34 cellular contexts compared by ENCODE assay signal in the genomic region with DNA sequence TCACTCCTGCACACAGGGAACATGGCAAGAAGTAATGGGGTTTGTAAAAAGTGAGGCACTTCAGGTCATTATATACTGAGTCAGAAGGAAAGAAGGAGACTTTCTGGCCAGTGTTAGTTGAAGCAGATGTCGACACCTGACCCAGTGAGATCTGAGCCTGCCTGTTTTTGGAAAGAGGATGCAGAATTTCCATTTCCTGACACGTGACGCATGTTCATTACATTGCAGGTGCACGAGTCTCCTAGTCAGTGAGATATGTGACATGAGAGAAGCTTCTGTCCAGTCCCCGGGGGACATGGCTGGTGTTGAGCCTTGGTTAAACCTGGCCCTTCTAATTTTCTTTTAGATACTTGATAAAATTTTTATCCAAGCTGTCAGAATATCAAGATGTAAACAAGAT.
"Had no signal": no experiment of that assay in that cellular context is flagged by ENCODE, and none has a peak within 500 bp of the region (broad histone marks: within the 10 kb centered on the region; RNA-seq: fewer than 3 reads in every experiment).

No MANE protein-coding gene starts in this region.

- H3K27ac Mint-ChIP-seq: activated B cell treated with CpG ODN at 0.5 μM for 24 hours; activated CD4-positive, alpha-beta memory T cell treated with anti-CD3 and anti-CD28 coated beads for 36 hours; activated CD4-positive, alpha-beta T cell treated with anti-CD3 and anti-CD28 coated beads, Interleukin-2, amount 10 ng/mL, durations not matched to agents 24 days and 14 days; activated CD8-positive, alpha-beta memory T cell treated with anti-CD3 and anti-CD28 coated beads, Interleukin-2, amount 10 ng/mL, durations not matched to agents 7 days and 5 days; activated CD8-positive, alpha-beta T cell treated with anti-CD3 and anti-CD28 coated beads, Interleukin-2, amount 10 ng/mL, durations not matched to agents 7 days and 5 days; activated naive CD4-positive, alpha-beta T cell treated with anti-CD3 and anti-CD28 coated beads for 36 hours; activated naive CD4-positive, alpha-beta T cell treated with anti-CD3 and anti-CD28 coated beads, Interleukin-2, amount 50 U/mL, for 24 hours; activated naive CD8-positive, alpha-beta T cell treated with anti-CD3 and anti-CD28 coated beads for 36 hours; activated T-helper 1 cell treated with anti-CD3 and anti-CD28 coated beads, Interleukin-12 subunit alpha, Interleukin-12 subunit beta, Interleukin-2, Interleukin-4 antibody, amounts not matched to agents 30 ng/mL and 10 ng/mL and 1 ng/mL, durations not matched to agents 14 hours and 24 hours and 36 hours; activated T-helper 2 cell treated with anti-CD3 and anti-CD28 coated beads, Interferon-gamma antibody, Interleukin-2, Interleukin-4, amounts not matched to agents 10 μg/mL and 5 μg/mL and 100 μg/mL, durations not matched to agents 14 hours and 24 hours and 36 hours; effector memory CD8-positive, alpha-beta T cell; T-helper 17 cell; T-helper 2 cell treated with Interferon-gamma antibody and Interleukin-4, amounts not matched to agents 5 μg/mL and 100 μg/mL, for 36 hours had no signal

- H3K4me3 Mint-ChIP-seq: activated B cell treated with CpG ODN at 0.5 μM for 24 hours; activated CD4-positive, alpha-beta memory T cell treated with anti-CD3 and anti-CD28 coated beads for 36 hours; activated CD4-positive, alpha-beta T cell treated with anti-CD3 and anti-CD28 coated beads, Interleukin-2, amount 10 ng/mL, durations not matched to agents 24 days and 14 days; activated CD8-positive, alpha-beta memory T cell treated with anti-CD3 and anti-CD28 coated beads, Interleukin-2, amount 10 ng/mL, durations not matched to agents 7 days and 5 days; activated CD8-positive, alpha-beta T cell treated with anti-CD3 and anti-CD28 coated beads, Interleukin-2, amount 10 ng/mL, durations not matched to agents 7 days and 5 days; activated naive CD4-positive, alpha-beta T cell treated with anti-CD3 and anti-CD28 coated beads for 36 hours; activated naive CD4-positive, alpha-beta T cell treated with anti-CD3 and anti-CD28 coated beads, Interleukin-2, amount 50 U/mL, for 24 hours; activated naive CD8-positive, alpha-beta T cell treated with anti-CD3 and anti-CD28 coated beads for 36 hours; activated T-helper 1 cell treated with anti-CD3 and anti-CD28 coated beads, Interleukin-12 subunit alpha, Interleukin-12 subunit beta, Interleukin-2, Interleukin-4 antibody, amounts not matched to agents 30 ng/mL and 10 ng/mL and 1 ng/mL, durations not matched to agents 14 hours and 24 hours and 36 hours; brain; central memory CD8-positive, alpha-beta T cell; effector memory CD8-positive, alpha-beta T cell; T-helper 17 cell; T-helper 2 cell treated with Interferon-gamma antibody and Interleukin-4, amounts not matched to agents 5 μg/mL and 100 μg/mL, for 36 hours had no signal

- H3K4me1 Mint-ChIP-seq: activated B cell treated with CpG ODN at 0.5 μM for 24 hours; activated CD4-positive, alpha-beta T cell treated with anti-CD3 and anti-CD28 coated beads, Interleukin-2, amount 10 ng/mL, durations not matched to agents 24 days and 14 days; activated CD8-positive, alpha-beta memory T cell treated with anti-CD3 and anti-CD28 coated beads, Interleukin-2, amount 10 ng/mL, durations not matched to agents 7 days and 5 days; activated naive CD4-positive, alpha-beta T cell treated with anti-CD3 and anti-CD28 coated beads, Interleukin-2, amount 50 U/mL, for 24 hours; activated naive CD8-positive, alpha-beta T cell treated with anti-CD3 and anti-CD28 coated beads for 36 hours; brain; central memory CD8-positive, alpha-beta T cell; T-helper 17 cell had no signal

- DNase-seq: activated B cell treated with CpG ODN at 0.5 μM for 24 hours; activated CD4-positive, alpha-beta memory T cell treated with anti-CD3 and anti-CD28 coated beads for 36 hours; activated CD4-positive, alpha-beta T cell treated with anti-CD3 and anti-CD28 coated beads, Interleukin-2, amount 10 ng/mL, durations not matched to agents 24 days and 14 days; activated CD8-positive, alpha-beta memory T cell treated with anti-CD3 and anti-CD28 coated beads, Interleukin-2, amount 10 ng/mL, durations not matched to agents 7 days and 5 days; activated CD8-positive, alpha-beta memory T cell treated with anti-CD3 and anti-CD28 coated beads, Interleukin-2, amount 50 U/mL, for 4 hours; activated CD8-positive, alpha-beta T cell treated with anti-CD3 and anti-CD28 coated beads, Interleukin-2, amount 10 ng/mL, durations not matched to agents 7 days and 5 days; activated effector memory CD4-positive, alpha-beta T cell treated with anti-CD3 and anti-CD28 coated beads, Interleukin-2, amount 50 U/mL, for 16 hours; activated naive CD4-positive, alpha-beta T cell treated with anti-CD3 and anti-CD28 coated beads for 36 hours; activated naive CD8-positive, alpha-beta T cell treated with anti-CD3 and anti-CD28 coated beads for 36 hours; activated T-cell treated with anti-CD3 and anti-CD28 coated beads, Interleukin-2, amount 50 U/mL, for 1 hour; activated T-cell treated with anti-CD3 and anti-CD28 coated beads, Interleukin-2, amount 50 U/mL, for 48 hours; cortex of kidney; dermis blood vessel endothelial cell; effector CD4-positive, alpha-beta T cell; effector memory CD8-positive, alpha-beta T cell; erythroblast; foreskin melanocyte; head of caudate nucleus; hippocampal formation; T-helper 17 cell; T1000; WERI-Rb-1 had no signal

- H3K4me1 ChIP-seq: ascending aorta, breast epithelium, esophagus muscularis mucosa, gastroesophageal sphincter had no signal

- H3K9me3 Mint-ChIP-seq: activated CD4-positive, alpha-beta T cell treated with anti-CD3 and anti-CD28 coated beads, Interleukin-2, amount 10 ng/mL, durations not matched to agents 24 days and 14 days; activated naive CD4-positive, alpha-beta T cell treated with anti-CD3 and anti-CD28 coated beads, Interleukin-2, amount 50 U/mL, for 24 hours; activated T-helper 1 cell treated with anti-CD3 and anti-CD28 coated beads, Interleukin-12 subunit alpha, Interleukin-12 subunit beta, Interleukin-2, Interleukin-4 antibody, amounts not matched to agents 30 ng/mL and 10 ng/mL and 1 ng/mL, durations not matched to agents 14 hours and 24 hours and 36 hours; activated T-helper 2 cell treated with anti-CD3 and anti-CD28 coated beads, Interferon-gamma antibody, Interleukin-2, Interleukin-4, amounts not matched to agents 10 μg/mL and 5 μg/mL and 100 μg/mL, durations not matched to agents 14 hours and 24 hours and 36 hours; central memory CD8-positive, alpha-beta T cell had no signal

- H3K27me3 ChIP-seq: ascending aorta, breast epithelium, esophagus muscularis mucosa, gastroesophageal sphincter had no signal

- H3K36me3 ChIP-seq: breast epithelium had no signal

- ATAC-seq: activated CD4-positive, CD25-positive, alpha-beta regulatory T cell treated with anti-CD3 and anti-CD28 coated beads, Interleukin-2, amount 50 U/mL, for 24 hours; activated CD8-positive, alpha-beta memory T cell treated with anti-CD3 and anti-CD28 coated beads, Interleukin-2, amount 10 ng/mL, durations not matched to agents 7 days and 5 days; activated CD8-positive, alpha-beta T cell treated with anti-CD3 and anti-CD28 coated beads, Interleukin-2, amount 10 ng/mL, durations not matched to agents 7 days and 5 days; effector memory CD8-positive, alpha-beta T cell; gastroesophageal sphincter; T-helper 17 cell had no signal

- H3K27me3 Mint-ChIP-seq: activated B cell treated with CpG ODN at 0.5 μM for 24 hours; activated CD4-positive, alpha-beta T cell treated with anti-CD3 and anti-CD28 coated beads, Interleukin-2, amount 10 ng/mL, durations not matched to agents 24 days and 14 days; activated CD8-positive, alpha-beta memory T cell treated with anti-CD3 and anti-CD28 coated beads, Interleukin-2, amount 10 ng/mL, durations not matched to agents 7 days and 5 days; activated naive CD4-positive, alpha-beta T cell treated with anti-CD3 and anti-CD28 coated beads, Interleukin-2, amount 50 U/mL, for 24 hours; activated naive CD8-positive, alpha-beta T cell treated with anti-CD3 and anti-CD28 coated beads for 36 hours; T-helper 17 cell had no signal

- FAIRE-seq: colon had no signal

- H3K4me3 ChIP-seq: ascending aorta, breast epithelium, esophagus muscularis mucosa, gastroesophageal sphincter had no signal

- H3K36me3 Mint-ChIP-seq: activated CD4-positive, alpha-beta memory T cell treated with anti-CD3 and anti-CD28 coated beads for 36 hours; activated CD8-positive, alpha-beta memory T cell treated with anti-CD3 and anti-CD28 coated beads, Interleukin-2, amount 10 ng/mL, durations not matched to agents 7 days and 5 days; activated naive CD4-positive, alpha-beta T cell treated with anti-CD3 and anti-CD28 coated beads, Interleukin-2, amount 50 U/mL, for 24 hours; activated naive CD8-positive, alpha-beta T cell treated with anti-CD3 and anti-CD28 coated beads for 36 hours had no signal

- H3K27ac ChIP-seq: ascending aorta, breast epithelium, esophagus muscularis mucosa, gastroesophageal sphincter, WERI-Rb-1 had no signal
